24 cellular contexts compared by ENCODE assay signal in genomic region chr14:42550282-42550681, GRCh38.
"Had no signal": no experiment of that assay in that cellular context is flagged by ENCODE, and none has a peak within 500 bp of the region (broad histone marks: within the 10 kb centered on the region; RNA-seq: fewer than 3 reads in every experiment).

No MANE protein-coding gene starts in this region.

- H3K27ac ChIP-seq: neural progenitor cell, ovary, parathyroid adenoma, prostate gland, right lobe of liver, sigmoid colon, stomach, suprapubic skin, testis, tibial artery, transverse colon, upper lobe of right lung, uterus had no signal

- H3K4me3 ChIP-seq: neural progenitor cell, ovary, prostate gland, right lobe of liver, sigmoid colon, stomach, suprapubic skin, testis, tibial artery, transverse colon, upper lobe of right lung, uterus had no signal

- H3K9ac ChIP-seq: neural progenitor cell, parathyroid adenoma had no signal

- H3K9me3 ChIP-seq: ovary, prostate gland, right lobe of liver, suprapubic skin, testis, tibial artery, transverse colon, upper lobe of right lung, uterus had no signal

- H3K27me3 ChIP-seq: neural progenitor cell, ovary, right lobe of liver, sigmoid colon, stomach, suprapubic skin, testis, tibial artery, transverse colon, upper lobe of right lung, uterus had no signal

- H3K4me1 ChIP-seq: neural progenitor cell, parathyroid adenoma, prostate gland, right lobe of liver, stomach, suprapubic skin, testis, tibial artery, transverse colon, upper lobe of right lung, uterus had no signal

- H3K79me2 ChIP-seq: parathyroid adenoma had no signal

- DNase-seq: naive thymus-derived CD4-positive, alpha-beta T cell; natural killer cell; occipital lobe; ovary; right lobe of liver; sigmoid colon; small intestine; stimulated activated CD4-positive, alpha-beta T cell treated with anti-CD3 and anti-CD28 coated beads, Interleukin-15, amount 100 ng/mL, for 24 hours; stimulated activated CD4-positive, alpha-beta T cell treated with anti-CD3 and anti-CD28 coated beads, Interleukin-2, amount 100 ng/mL, for 24 hours; stimulated activated CD4-positive, alpha-beta T cell treated with anti-CD3 and anti-CD28 coated beads, Interleukin-2, amount 100 ng/mL, for 48 hours; stimulated activated CD4-positive, alpha-beta T cell treated with anti-CD3 and anti-CD28 coated beads, Interleukin-4, amount 100 ng/mL, for 24 hours; stimulated activated naive B cell treated with anti-CD40 and anti-IgM and Interleukin-4, amounts not matched to agents 10 μg/mL and 1 μg/mL and 100 μg/mL, for 72 hours; stimulated activated naive CD4-positive, alpha-beta T cell treated with Interleukin-2 at 50 U/mL for 16 hours; stomach; testis; tibial artery; transverse colon; upper lobe of right lung; uterus had no signal

- H2AFZ ChIP-seq: neural progenitor cell, parathyroid adenoma had no signal

- H3K36me3 ChIP-seq: neural progenitor cell, ovary, prostate gland, right lobe of liver, sigmoid colon, stomach, suprapubic skin, tibial artery, transverse colon, upper lobe of right lung, uterus had no signal

- ATAC-seq: naive thymus-derived CD4-positive, alpha-beta T cell; natural killer cell; right lobe of liver; stimulated activated effector memory CD8-positive, alpha-beta T cell treated with anti-CD3 and anti-CD28 coated beads, Interleukin-12 subunit alpha, Interleukin-12 subunit beta, amount 100 ng/mL, for 72 hours; stimulated activated naive B cell treated with anti-CD40 and anti-IgM and Interleukin-4, amounts not matched to agents 10 μg/mL and 1 μg/mL and 100 μg/mL, for 72 hours; upper lobe of right lung had no signal

- H3K4me2 ChIP-seq: neural progenitor cell had no signal
